Comparison of ENCODE assay signal across 23 cellular contexts in genomic region chr22:42841444-42841843, GRCh38. TPM values are rescaled to one million over a fixed set of nuclear protein-coding genes. Genes with fewer than 3 reads are reported as not detected.
DNase-seq lines count a peak whose midpoint lies in the region; ATAC-seq, FAIRE-seq and TF ChIP-seq lines count a peak whose summit lies in the region.
"Had no signal": no experiment of that assay in that cellular context is flagged by ENCODE, and none has a peak within 500 bp of the region (broad histone marks: within the 10 kb centered on the region; RNA-seq: fewer than 3 reads in every experiment).

No MANE protein-coding gene starts in this region.

- no peak for TF ChIP-seq CTCF in RWPE2 (IDR thresholded peaks at IDR 0.05; ENCODE audit: poor library complexity, severe bottlenecking)
- TF ChIP-seq CTCF in endothelial cell of umbilical vein (IDR thresholded peaks at IDR 0.05; ENCODE audit: extremely low read depth in 1 of 2, insufficient read depth in 1 of 2, low read depth in 1 of 2, low read length in 2 of 2) = no peak
- no peak for TF ChIP-seq CTCF in osteoblast (IDR thresholded peaks at IDR 0.05; ENCODE audit: extremely low read depth, low read depth, low read length)
- TF ChIP-seq CTCF in nephron progenitor cell (IDR thresholded peaks at IDR 0.05) = no peak

- H3K79me2 ChIP-seq in endothelial cell of umbilical vein (ENCODE audit: control insufficient read depth, insufficient read depth, low read length) = no peaks in the 10 kb centered on the region
- H3K79me2 ChIP-seq in osteoblast (ENCODE audit: insufficient read depth, low read length) = peaks cover 64% of the 10 kb centered on the region

- peak; percentile 28 for FAIRE-seq in endothelial cell of umbilical vein (lab: Jason Lieb, UNC)

- no peak for TF ChIP-seq POLR2A in endothelial cell of umbilical vein (IDR thresholded peaks at IDR 0.05; ENCODE audit: low read depth, low read length)

- H3K36me3 Mint-ChIP-seq in nephron progenitor cell (ENCODE audit: low read depth) = peaks cover 64% of the 10 kb centered on the region

- DNase-seq in EL (peak; percentile 76), RWPE2 (ENCODE audit: low spot score) (no peak), endothelial cell of umbilical vein (ENCODE audit: low read depth, low spot score) (no peak), osteoblast (ENCODE audit: insufficient read length, low spot score, missing footprints) (peak; percentile 90), SIG-M5 (lab: John Stamatoyannopoulos, UW) (no peak), nephron progenitor cell (no peak), MG63 (no peak)
- DNase-seq: activated CD4-positive, alpha-beta memory T cell treated with anti-CD3 and anti-CD28 coated beads, Interleukin-2, amount 10 ng/mL, durations not matched to agents 7 days and 5 days; cerebellar nuclear complex; HCEC 1CT; NCI-H1105 treated with DMSO at 0.1 percent for 48 hours; NCI-H2171; Peyer's patch; spleen; thyroid gland had no signal

- H3K27me3 ChIP-seq in RWPE2 (ENCODE audit: insufficient read depth, poor library complexity, severe bottlenecking) (no peaks in the 10 kb centered on the region), endothelial cell of umbilical vein (ENCODE audit: control insufficient read depth in 2 of 2, insufficient read depth in 2 of 2, low read length in 2 of 2) (no peaks in the 10 kb centered on the region), osteoblast (ENCODE audit: insufficient read depth, low read length) (no peaks in the 10 kb centered on the region), MG63 (no peaks in the 10 kb centered on the region)
- H3K27me3 ChIP-seq: adrenal gland, BLaER1, gastroesophageal sphincter, Peyer's patch, spleen, thyroid gland had no signal

- no peaks in the 10 kb centered on the region for H3K4me1 Mint-ChIP-seq in nephron progenitor cell

- no peak overlapping the region for H3K4me2 ChIP-seq in endothelial cell of umbilical vein (ENCODE audit: insufficient read depth, low read length)
- peak overlapping the region; percentile 49 for H3K4me2 ChIP-seq in osteoblast (ENCODE audit: insufficient read depth, low read length)
- H3K4me2 ChIP-seq: BLaER1, KMS-11 had no signal

- H3K27me3 Mint-ChIP-seq in nephron progenitor cell (ENCODE audit: low read depth, poor library complexity) = peaks cover 7% of the 10 kb centered on the region
- H3K27me3 Mint-ChIP-seq: activated CD4-positive, alpha-beta memory T cell treated with anti-CD3 and anti-CD28 coated beads, Interleukin-2, amount 10 ng/mL, durations not matched to agents 7 days and 5 days; progenitor cell of endocrine pancreas; stimulated activated memory B cell treated with anti-CD40 and anti-IgM and Interleukin-4, amounts not matched to agents 10 μg/mL and 1 μg/mL and 100 μg/mL, for 72 hours had no signal

- H3K27ac ChIP-seq in RWPE2 (ENCODE audit: poor library complexity, severe bottlenecking) (peak overlapping the region; percentile 39), endothelial cell of umbilical vein (ENCODE audit: insufficient read depth, low read depth, low read length) (no peak overlapping the region), osteoblast (ENCODE audit: low read depth, low read length) (peak overlapping the region; percentile 81)
- H3K27ac ChIP-seq: adrenal gland, BLaER1, gastroesophageal sphincter, KMS-11, Peyer's patch, spleen, thyroid gland had no signal

- H3K4me1 ChIP-seq in RWPE2 (ENCODE audit: insufficient read depth, poor library complexity, severe bottlenecking) (peaks cover 24% of the 10 kb centered on the region), endothelial cell of umbilical vein (ENCODE audit: control insufficient read depth, extremely low read depth, insufficient read depth, low read length) (peaks cover 22% of the 10 kb centered on the region), osteoblast (ENCODE audit: insufficient read depth, low read length) (peaks cover 48% of the 10 kb centered on the region)
- H3K4me1 ChIP-seq: gastroesophageal sphincter had no signal

- no peaks in the 10 kb centered on the region for H3K9me3 Mint-ChIP-seq in nephron progenitor cell
- H3K9me3 Mint-ChIP-seq: activated CD4-positive, alpha-beta memory T cell treated with anti-CD3 and anti-CD28 coated beads, Interleukin-2, amount 10 ng/mL, durations not matched to agents 7 days and 5 days; stimulated activated memory B cell treated with anti-CD40 and anti-IgM and Interleukin-4, amounts not matched to agents 10 μg/mL and 1 μg/mL and 100 μg/mL, for 72 hours had no signal

- H3K9ac ChIP-seq in endothelial cell of umbilical vein (replicated peaks; ENCODE audit: extremely low read depth, insufficient read depth, low read length) = no peak overlapping the region
- H3K9ac ChIP-seq: BLaER1, KMS-11 had no signal

- no peak overlapping the region for H2AFZ ChIP-seq in endothelial cell of umbilical vein (ENCODE audit: low read depth, low read length)
- no peak overlapping the region for H2AFZ ChIP-seq in osteoblast (ENCODE audit: low read length)

- ATAC-seq in RWPE2 (ENCODE audit: low read depth) = peak; percentile 58; the same call in 2 of the 3 replicates
- ATAC-seq in HG03045 (IDR thresholded peaks at IDR 0.05; ENCODE audit: unreplicated experiment) = no peak
- ATAC-seq: gastroesophageal sphincter; stimulated activated memory B cell treated with anti-CD40 and anti-IgM and Interleukin-4, amounts not matched to agents 10 μg/mL and 1 μg/mL and 100 μg/mL, for 72 hours had no signal

- POLR2A ChIA-PET in endothelial cell of umbilical vein (lab: Charles Lee) = interaction anchor here (0.7 kb wide), 1 partner anchor 128 kb away, joined by 4 read pairs; no protein-coding TSS in a partner anchor

- dilution Hi-C loops in endothelial cell of umbilical vein (cut with MboI; ENCODE audit: extremely low pct_ligation_motif_present, low sequenced_read_pairs) = no loop called here

- H4K20me1 ChIP-seq in endothelial cell of umbilical vein (replicated peaks; ENCODE audit: control insufficient read depth, extremely low read depth, insufficient read depth, low read length) = no peaks in the 10 kb centered on the region
- peaks cover 22% of the 10 kb centered on the region for H4K20me1 ChIP-seq in osteoblast (ENCODE audit: insufficient read depth, low read length)
- H4K20me1 ChIP-seq: BLaER1 had no signal

- CTCF ChIA-PET in endothelial cell of umbilical vein (lab: Charles Lee) = interaction anchor here (0.6 to 1.6 kb wide), 4 partner anchors 11 to 295 kb away, joined by 3 to 10 read pairs (median 4); no protein-coding TSS in a partner anchor

- H3K4me3 ChIP-seq in RWPE2 (ENCODE audit: severe bottlenecking) (no peak overlapping the region), endothelial cell of umbilical vein (replicated peaks in 1 of 3; ENCODE audit: insufficient read depth in 1 of 3, low read depth in 1 of 3, low read length in 3 of 3) (no peak overlapping the region), osteoblast (ENCODE audit: insufficient read depth, low read length) (no peak overlapping the region), MG63 (no peak overlapping the region)
- H3K4me3 ChIP-seq: adrenal gland, BLaER1, gastroesophageal sphincter, lung, Peyer's patch, spleen, thyroid gland had no signal

- no peaks in the 10 kb centered on the region for H3K9me3 ChIP-seq in RWPE2 (ENCODE audit: severe bottlenecking)
- H3K9me3 ChIP-seq in endothelial cell of umbilical vein (replicated peaks; ENCODE audit: control insufficient read depth, insufficient read depth, low read length) = no peaks in the 10 kb centered on the region
- H3K9me3 ChIP-seq in osteoblast (ENCODE audit: low read depth, low read length) = no peaks in the 10 kb centered on the region
- H3K9me3 ChIP-seq in MG63 = no peaks in the 10 kb centered on the region
- H3K9me3 ChIP-seq: adrenal gland, BLaER1, gastroesophageal sphincter, Peyer's patch, spleen, thyroid gland had no signal

- no peak overlapping the region for H3K4me3 Mint-ChIP-seq in nephron progenitor cell
- H3K4me3 Mint-ChIP-seq: activated CD4-positive, alpha-beta memory T cell treated with anti-CD3 and anti-CD28 coated beads, Interleukin-2, amount 10 ng/mL, durations not matched to agents 7 days and 5 days; stimulated activated memory B cell treated with anti-CD40 and anti-IgM and Interleukin-4, amounts not matched to agents 10 μg/mL and 1 μg/mL and 100 μg/mL, for 72 hours had no signal

- intact Hi-C loops in endothelial cell of umbilical vein (cut with micrococcal nuclease) = no loop called here

- no peaks in the 10 kb centered on the region for H3K9me1 ChIP-seq in endothelial cell of umbilical vein (replicated peaks; ENCODE audit: control insufficient read depth, extremely low read depth, insufficient read depth, low read length)

- BruUV-seq in endothelial cell of umbilical vein (replicated peaks; lab: Mats Ljungman, UMichigan) = no TSS peak

- H3K27ac Mint-ChIP-seq in nephron progenitor cell = no peak overlapping the region
- H3K27ac Mint-ChIP-seq: activated CD4-positive, alpha-beta memory T cell treated with anti-CD3 and anti-CD28 coated beads, Interleukin-2, amount 10 ng/mL, durations not matched to agents 7 days and 5 days; progenitor cell of endocrine pancreas; stimulated activated memory B cell treated with anti-CD40 and anti-IgM and Interleukin-4, amounts not matched to agents 10 μg/mL and 1 μg/mL and 100 μg/mL, for 72 hours had no signal

- H3K36me3 ChIP-seq in RWPE2 (ENCODE audit: low read depth) (peaks cover 43% of the 10 kb centered on the region), endothelial cell of umbilical vein (ENCODE audit: control insufficient read depth in 2 of 2, extremely low read depth in 1 of 2, insufficient read depth in 2 of 2, low read length in 2 of 2) (peaks cover 2 to 7% of the 10 kb centered on the region in 2 experiments), osteoblast (ENCODE audit: insufficient read depth, low read length) (peaks cover 58% of the 10 kb centered on the region), MG63 (peaks cover 31% of the 10 kb centered on the region)

TF ChIP-seq in endothelial cell of umbilical vein, 7 proteins besides CTCF, POLR2A, EP300 and RAD21 (continues in another document):
- TF ChIP-seq FOS (IDR thresholded peaks at IDR 0.05; ENCODE audit: borderline replicate concordance, insufficient read depth, low read length) (no peak), MYC (IDR thresholded peaks at IDR 0.05; ENCODE audit: low read depth, low read length) (no peak), GATA2 (IDR thresholded peaks at IDR 0.05; ENCODE audit: insufficient read depth, insufficient read length, low read depth, low read length) (no peak), POLR2AphosphoS5 (IDR thresholded peaks at IDR 0.05; ENCODE audit: insufficient read depth, low read depth, low read length) (no peak)

RNA-seq across cellular contexts. Expression of gene ARFGAP3, which starts 15.6 kb away (rescaled TPM):
- 33.4 and 40.2 TPM in 2 replicates for total RNA-seq in endothelial cell of umbilical vein
- polyA plus RNA-seq in endothelial cell of umbilical vein = 23.6 and 29.1 TPM in 2 replicates
- 23.4 and 26.7 TPM in 2 replicates for polyA plus RNA-seq in endothelial cell of umbilical vein (2011; cell fraction: cytosol; rRNA removed)
- 37.7 and 42.1 TPM in 2 replicates for polyA plus RNA-seq in endothelial cell of umbilical vein (2011; cell fraction: nucleus; rRNA removed)
- polyA plus RNA-seq in endothelial cell of umbilical vein (2012) = 26.1 and 27.9 TPM in 2 replicates
- 37.5 and 39.3 TPM in 2 replicates for polyA minus RNA-seq in endothelial cell of umbilical vein
- polyA minus RNA-seq in endothelial cell of umbilical vein (2011; cell fraction: cytosol; rRNA and poly(A)+ RNA removed) = 10.3 TPM
- 26.4 and 28.7 TPM in 2 replicates for polyA minus RNA-seq in endothelial cell of umbilical vein (2011; cell fraction: nucleus; rRNA and poly(A)+ RNA removed)
- total RNA-seq in osteoblast = 90.5 and 91.6 TPM in 2 replicates
- 27.5 and 37.3 TPM in 2 replicates for total RNA-seq in MG63 (2014; rRNA removed; shearing (Covaris generic); ENCODE audit: low replicate concordance)

Comparison
In these comparisons a context has a peak if more than half of its experiments do, and no peak if none do; other contexts are left out.
1. DNase-seq: peak in EL (single experiment) and osteoblast (single experiment); none in RWPE2 (single experiment), endothelial cell of umbilical vein (single experiment), SIG-M5 (single experiment), nephron progenitor cell (single experiment) and MG63 (single experiment).